In genomic region chr1:1421907-1422464, GRCh38 we compare ENCODE assay signal across 17 cellular contexts. TPM values are rescaled to one million over a fixed set of nuclear protein-coding genes. Genes with fewer than 3 reads are reported as not detected.
DNase-seq lines count a peak whose midpoint lies in the region; ATAC-seq and TF ChIP-seq lines count a peak whose summit lies in the region.
"Had no signal": no experiment of that assay in that cellular context is flagged by ENCODE, and none has a peak within 500 bp of the region (broad histone marks: within the 10 kb centered on the region; RNA-seq: fewer than 3 reads in every experiment).

No MANE protein-coding gene starts in this region.

- H3K27me3 ChIP-seq in SK-N-SH (ENCODE audit: insufficient read depth) = no peaks in the 10 kb centered on the region
- no peaks in the 10 kb centered on the region for H3K27me3 ChIP-seq in SJCRH30
- peaks cover 24% of the 10 kb centered on the region for H3K27me3 ChIP-seq in thymus (ENCODE audit: control insufficient read depth, insufficient read depth)
- H3K27me3 ChIP-seq in spleen (replicated peaks in 1 of 7) = peaks cover 0 to 72% (median 26%) of the 10 kb centered on the region in 7 donors
- H3K27me3 ChIP-seq: gastroesophageal sphincter, MG63, pancreas had no signal

- H3K27ac ChIP-seq in SK-N-SH (ENCODE audit: low read depth in 2 of 2, low read length in 1 of 2) (no peak overlapping the region), SJCRH30 (peak overlapping the region; percentile 78), thymus (ENCODE audit: low read depth) (peak overlapping the region; percentile 25), spleen (no peak overlapping the region)

- POLR2A ChIA-PET in SK-N-SH (lab: Yijun Ruan, JAX) = no interaction called here

- no peak overlapping the region for H3K9ac ChIP-seq in SK-N-SH

- H3K9me2 ChIP-seq in SK-N-SH = no peaks in the 10 kb centered on the region

- no peak for TF ChIP-seq POLR2A in spleen (IDR thresholded peaks at IDR 0.05)

- H2AFZ ChIP-seq in SK-N-SH (ENCODE audit: low read depth) = no peak overlapping the region

- peak; percentile 34 for DNase-seq in SK-N-SH
- DNase-seq in SJCRH30 = no peak
- peak; percentile 55 for DNase-seq in islet precursor cell
- no peak for DNase-seq in spleen
- no peak for DNase-seq in NCI-H774 (lab: John Stamatoyannopoulos, UW)
- DNase-seq: activated CD4-positive, alpha-beta T cell treated with anti-CD3 and anti-CD28 coated beads, Interleukin-2, amount 50 U/mL, for 1 hour; activated T-cell treated with anti-CD3 and anti-CD28 coated beads, Interleukin-2, amount 50 U/mL, for 72 hours; CD4-positive, alpha-beta T cell; immature natural killer cell; MG63 had no signal

- H3K4me3 ChIP-seq in SK-N-SH (ENCODE audit: low read depth in 2 of 2, low read length in 1 of 2) = no peak overlapping the region
- H3K4me3 ChIP-seq in SJCRH30 = no peak overlapping the region
- no peak overlapping the region for H3K4me3 ChIP-seq in thymus (ENCODE audit: low read length)
- no peak overlapping the region for H3K4me3 ChIP-seq in spleen
- H3K4me3 ChIP-seq: gastroesophageal sphincter, MG63, pancreas had no signal

- H3K4me1 ChIP-seq in SK-N-SH (ENCODE audit: control insufficient read depth in 1 of 2, insufficient read depth in 2 of 2, low read depth in 1 of 2, low read length in 1 of 2) (no peaks in the 10 kb centered on the region; a peak in 2 of 4 replicates), SJCRH30 (peaks cover 32% of the 10 kb centered on the region), thymus (ENCODE audit: control insufficient read depth, insufficient read depth, low read length) (peaks cover 7% of the 10 kb centered on the region), spleen (peaks cover 0 to 23% (median 6%) of the 10 kb centered on the region in 6 donors)

- CTCF ChIA-PET in SK-N-SH (lab: Yijun Ruan, JAX) = interaction anchor here (0.8 to 2.8 kb wide), 3 partner anchors 14 to 84 kb away, joined by 3 to 14 read pairs (median 3); partner anchors contain the start of gene MRPL20

- no peak overlapping the region for H3K4me2 ChIP-seq in SK-N-SH

- H3K79me2 ChIP-seq in SK-N-SH (ENCODE audit: insufficient read depth) = no peaks in the 10 kb centered on the region

- intact Hi-C loops in spleen (cut with DNase I; ENCODE audit: low total_unique reads) = no loop called here

- H4K20me1 ChIP-seq in SK-N-SH (ENCODE audit: insufficient read depth) = no peaks in the 10 kb centered on the region

- H3K36me3 ChIP-seq in SK-N-SH (replicated peaks in 1 of 2; ENCODE audit: control insufficient read depth in 1 of 2, insufficient read depth in 2 of 2, low read length in 1 of 2) (no peaks in the 10 kb centered on the region), SJCRH30 (no peaks in the 10 kb centered on the region), thymus (ENCODE audit: control insufficient read depth, insufficient read depth) (no peaks in the 10 kb centered on the region), spleen (no peaks in the 10 kb centered on the region)
- H3K36me3 ChIP-seq: gastroesophageal sphincter, MG63, pancreas had no signal

- WGBS in SK-N-SH (ENCODE audit: low lambda C conversion rate) = 100% methylated on average over 3 of the region's 7 CpGs
- WGBS in thymus = 94% methylated on average over 7 of the region's 7 CpGs
- 86 to 97% (median 89%) methylated on average over 5 to 7 of the region's 7 CpGs for WGBS in spleen, 5 donors

- TF ChIP-seq CTCF in SK-N-SH (IDR thresholded peaks at IDR 0.05) (no peak), spleen (IDR thresholded peaks at IDR 0.05 in 8 of 11, conservative IDR thresholded peaks at IDR 0.05 in 3 of 11) (no peak)

- no peaks in the 10 kb centered on the region for H3F3A ChIP-seq in SK-N-SH (replicated peaks; ENCODE audit: insufficient read depth)

- H3K9me3 ChIP-seq in SK-N-SH (no peaks in the 10 kb centered on the region), SJCRH30 (replicated peaks) (no peaks in the 10 kb centered on the region), thymus (ENCODE audit: control insufficient read depth) (no peaks in the 10 kb centered on the region), spleen (no peaks in the 10 kb centered on the region)
- H3K9me3 ChIP-seq: gastroesophageal sphincter, MG63, pancreas had no signal

- no peak for ATAC-seq in SK-N-SH treated with all-trans-retinoic acid at 6 μM for 48 hours
- ATAC-seq in HG02610 (IDR thresholded peaks at IDR 0.05; ENCODE audit: unreplicated experiment) = no peak
- ATAC-seq: gastroesophageal sphincter had no signal

- TF ChIP-seq RAD21 in SK-N-SH (IDR thresholded peaks at IDR 0.05; ENCODE audit: low read length) = no peak

- TF ChIP-seq EP300 in SK-N-SH (IDR thresholded peaks at IDR 0.05; ENCODE audit: borderline replicate concordance in 1 of 2, low read depth in 1 of 2, low read length in 1 of 2) = no peak

TF ChIP-seq in SK-N-SH, 30 proteins besides CTCF, POLR2A, EP300 and RAD21 (continues in another document):
- TF ChIP-seq TEAD4 (IDR thresholded peaks at IDR 0.05; ENCODE audit: borderline replicate concordance, insufficient read depth) = no peak
- TF ChIP-seq SIN3A (IDR thresholded peaks at IDR 0.05; ENCODE audit: borderline replicate concordance, low read depth, low read length) = no peak
- TF ChIP-seq ELF1 (IDR thresholded peaks at IDR 0.05) = no peak
- no peak for TF ChIP-seq RXRA (IDR thresholded peaks at IDR 0.05; ENCODE audit: borderline replicate concordance, low read depth)
- no peak for TF ChIP-seq FOXJ3 (CRISPR knock-in tag; IDR thresholded peaks at IDR 0.05)

TF ChIP-seq in SK-N-SH treated with all-trans-retinoic acid at 6 μM for 48 hours, 23 proteins besides CTCF, POLR2A, EP300 and RAD21 (continues in another document):
- TF ChIP-seq ZFP30 (CRISPR knock-in tag; IDR thresholded peaks at IDR 0.05) (no peak), ESRRG (CRISPR knock-in tag; IDR thresholded peaks at IDR 0.05) (no peak), ZNF8 (CRISPR knock-in tag; IDR thresholded peaks at IDR 0.05) (no peak), CSRNP3 (CRISPR knock-in tag; IDR thresholded peaks at IDR 0.05) (no peak), ARNTL (CRISPR knock-in tag; IDR thresholded peaks at IDR 0.05; ENCODE audit: borderline replicate concordance, low read depth) (no peak), TOX (CRISPR knock-in tag; IDR thresholded peaks at IDR 0.05; ENCODE audit: borderline replicate concordance) (no peak), TCF4 (CRISPR knock-in tag; IDR thresholded peaks at IDR 0.05; ENCODE audit: borderline replicate concordance) (no peak), RARB (CRISPR knock-in tag; IDR thresholded peaks at IDR 0.05) (no peak), ZNF70 (CRISPR knock-in tag; IDR thresholded peaks at IDR 0.05) (no peak), ZC3H10 (CRISPR knock-in tag; IDR thresholded peaks at IDR 0.05) (no peak), SNAI2 (CRISPR knock-in tag; IDR thresholded peaks at IDR 0.05) (no peak), ZNF565 (CRISPR knock-in tag; conservative IDR thresholded peaks at IDR 0.05; ENCODE audit: low read depth) (no peak)

RNA-seq across cellular contexts. Expression of gene ANKRD65, which starts 0.9 kb away (rescaled TPM):
- polyA plus RNA-seq in SK-N-SH (2012; rRNA removed) (0.06 and 0.07 TPM in 2 replicates), thymus (16.0 TPM), spleen (1 to 10 TPM; 2.3 to 4.3 (median 3.0) TPM)
- 0.04 and 0.05 TPM in 2 replicates for polyA plus RNA-seq in SK-N-SH (2012; cell fraction: cytosol; rRNA removed)
- polyA plus RNA-seq in SK-N-SH (2012; cell fraction: nucleus; rRNA removed) = 0.43 and 0.46 TPM in 2 replicates
- total RNA-seq in SJCRH30 (2014; rRNA removed; shearing (Covaris generic)) = 6.1 and 6.2 TPM in 2 replicates
- 1 to 10 TPM in 5 of 7 donors, under 1 TPM in 2; 0.43 to 2.7 (median 1.2) TPM for total RNA-seq in spleen
- total RNA-seq: CD4-positive, alpha-beta T cell; mononuclear cell had no signal
- polyA plus RNA-seq: immature natural killer cell had no signal

RNA-seq across cellular contexts. Expression of gene VWA1, which starts 13.5 kb away (rescaled TPM):
- polyA plus RNA-seq in SK-N-SH (2012; rRNA removed) (5.3 and 7.4 TPM in 2 replicates), thymus (16.8 TPM), spleen (10 to 100 TPM in 2 of 3 donors, 1 to 10 TPM in 1; 4.1 to 12.7 (median 11.0) TPM)
- polyA plus RNA-seq in SK-N-SH (2012; cell fraction: cytosol; rRNA removed) = 3.2 and 5.0 TPM in 2 replicates
- polyA plus RNA-seq in SK-N-SH (2012; cell fraction: nucleus; rRNA removed) = 5.7 and 8.5 TPM in 2 replicates
- 0.58 and 3.3 TPM in 2 replicates for total RNA-seq in SJCRH30 (2014; rRNA removed; shearing (Covaris generic))
- 10 to 100 TPM in 6 of 7 donors, 1 to 10 TPM in 1; 3.9 to 18.0 (median 13.1) TPM for total RNA-seq in spleen
- total RNA-seq: CD4-positive, alpha-beta T cell had no signal
- polyA plus RNA-seq: immature natural killer cell had no signal

RNA-seq across cellular contexts. Expression of gene MRPL20, which starts 14.9 kb away (rescaled TPM):
- polyA plus RNA-seq in SK-N-SH (2012; rRNA removed) (159 and 210 TPM in 2 replicates), thymus (140 TPM), spleen (100 to 1,000 TPM; 101 to 168 (median 122) TPM)
- polyA plus RNA-seq in SK-N-SH (2012; cell fraction: cytosol; rRNA removed) = 202 and 236 TPM in 2 replicates
- polyA plus RNA-seq in SK-N-SH (2012; cell fraction: nucleus; rRNA removed) = 104 and 133 TPM in 2 replicates
- total RNA-seq in SJCRH30 (2014; rRNA removed; shearing (Covaris generic)) = 229 and 236 TPM in 2 replicates
- total RNA-seq in spleen = 100 to 1,000 TPM in 3 of 7 donors, 10 to 100 TPM in 4; 67.4 to 144 (median 91.3) TPM

RNA-seq across cellular contexts. Expression of gene CCNL2, which starts 22.9 kb away (rescaled TPM):
- polyA plus RNA-seq in SK-N-SH (2012; rRNA removed) (362 and 475 TPM in 2 replicates), thymus (340 TPM), spleen (100 to 1,000 TPM; 111 to 230 (median 199) TPM)
- polyA plus RNA-seq in SK-N-SH (2012; cell fraction: cytosol; rRNA removed) = 51.6 and 68.2 TPM in 2 replicates
- polyA plus RNA-seq in SK-N-SH (2012; cell fraction: nucleus; rRNA removed) = 3,259 and 3,720 TPM in 2 replicates
- 124 and 196 TPM in 2 replicates for total RNA-seq in SJCRH30 (2014; rRNA removed; shearing (Covaris generic))
- total RNA-seq in spleen = 100 to 1,000 TPM; 167 to 299 (median 208) TPM

RNA-seq across cellular contexts. Expression of gene ATAD3C, which starts 27.5 kb away (rescaled TPM):
- polyA plus RNA-seq in SK-N-SH (2012; rRNA removed) (0.38 and 0.49 TPM in 2 replicates), thymus (2.8 TPM), spleen (under 1 TPM; 0.55 to 0.85 (median 0.83) TPM)
- 0.22 and 0.27 TPM in 2 replicates for polyA plus RNA-seq in SK-N-SH (2012; cell fraction: cytosol; rRNA removed)
- polyA plus RNA-seq in SK-N-SH (2012; cell fraction: nucleus; rRNA removed) = 0.37 and 0.52 TPM in 2 replicates
- 0.20 TPM in 1 of 2 replicates, not detected in the other for total RNA-seq in SJCRH30 (2014; rRNA removed; shearing (Covaris generic))
- 1 to 10 TPM in 2 of 7 donors, under 1 TPM in 3, not detected in 2; 0.25 to 3.9 (median 0.57) TPM for total RNA-seq in spleen
- total RNA-seq: cerebellum had no signal

Comparison
In these comparisons a context has a peak if more than half of its experiments do, and no peak if none do; other contexts are left out.
1. DNase-seq: peak in SK-N-SH (single experiment) and islet precursor cell (single experiment); none in SJCRH30 (0 of 2), spleen (single experiment) and NCI-H774 (single experiment).
2. H3K27ac ChIP-seq: peak in SJCRH30 (single experiment) and thymus (single experiment); none in SK-N-SH (0 of 2) and spleen (0 of 8).